Comparison of ENCODE assay signal across 29 cellular contexts in genomic region chr1:63135801-63136200, GRCh38.
"Had no signal": no experiment of that assay in that cellular context is flagged by ENCODE, and none has a peak within 500 bp of the region (broad histone marks: within the 10 kb centered on the region; RNA-seq: fewer than 3 reads in every experiment).

No MANE protein-coding gene starts in this region.

- H3K36me3 ChIP-seq: SJSA1 had no signal

- ATAC-seq: activated CD4-positive, alpha-beta T cell treated with anti-CD3 and anti-CD28 coated beads for 36 hours; activated CD4-positive, CD25-positive, alpha-beta regulatory T cell treated with anti-CD3 and anti-CD28 coated beads, Interleukin-2, amount 50 U/mL, for 24 hours; activated naive CD4-positive, alpha-beta T cell treated with anti-CD3 and anti-CD28 coated beads, Interleukin-2, amount 50 U/mL, for 72 hours; activated T-cell treated with anti-CD3 and anti-CD28 coated beads, Interleukin-2, amount 50 U/mL, for 4 hours; Panc1; WTC11 had no signal

- H3K9ac ChIP-seq: SK-N-SH had no signal

- H3K4me1 ChIP-seq: SJSA1 had no signal

- H3K4me3 ChIP-seq: SJSA1 had no signal

- H3K9me3 Mint-ChIP-seq: activated CD4-positive, alpha-beta T cell treated with anti-CD3 and anti-CD28 coated beads, Interleukin-2, amount 10 ng/mL, durations not matched to agents 7 days and 5 days; activated naive CD4-positive, alpha-beta T cell treated with anti-CD3 and anti-CD28 coated beads for 36 hours; activated naive CD4-positive, alpha-beta T cell treated with anti-CD3 and anti-CD28 coated beads, Interleukin-2, amount 50 U/mL, for 72 hours; activated T-cell treated with anti-CD3 and anti-CD28 coated beads, Interleukin-2, amount 50 U/mL, for 4 hours; activated T-helper 1 cell treated with anti-CD3 and anti-CD28 coated beads, Interleukin-12 subunit alpha, Interleukin-12 subunit beta, Interleukin-2, Interleukin-4 antibody, amounts not matched to agents 30 ng/mL and 10 ng/mL and 1 ng/mL, durations not matched to agents 14 hours and 24 hours and 36 hours; T-helper 1 cell treated with Interleukin-12 subunit alpha and Interleukin-12 subunit beta and Interleukin-4 antibody, amounts not matched to agents 30 μg/mL and 1 μg/mL, for 36 hours; T-helper 2 cell treated with Interferon-gamma antibody and Interleukin-4, amounts not matched to agents 5 μg/mL and 100 μg/mL, for 36 hours; WTC11 had no signal

- H3K4me2 ChIP-seq: SK-N-SH had no signal

- H3K27ac Mint-ChIP-seq: activated CD4-positive, alpha-beta T cell treated with anti-CD3 and anti-CD28 coated beads for 36 hours; activated CD4-positive, alpha-beta T cell treated with anti-CD3 and anti-CD28 coated beads, Interleukin-2, amount 10 ng/mL, durations not matched to agents 7 days and 5 days; activated naive CD4-positive, alpha-beta T cell treated with anti-CD3 and anti-CD28 coated beads for 36 hours; activated naive CD4-positive, alpha-beta T cell treated with anti-CD3 and anti-CD28 coated beads, Interleukin-2, amount 50 U/mL, for 72 hours; activated T-helper 1 cell treated with anti-CD3 and anti-CD28 coated beads, Interleukin-12 subunit alpha, Interleukin-12 subunit beta, Interleukin-2, Interleukin-4 antibody, amounts not matched to agents 30 ng/mL and 10 ng/mL and 1 ng/mL, durations not matched to agents 14 hours and 24 hours and 36 hours; brain; T-helper 1 cell treated with Interleukin-12 subunit alpha and Interleukin-12 subunit beta and Interleukin-4 antibody, amounts not matched to agents 30 μg/mL and 1 μg/mL, for 36 hours; T-helper 2 cell treated with Interferon-gamma antibody and Interleukin-4, amounts not matched to agents 5 μg/mL and 100 μg/mL, for 36 hours; WTC11 had no signal

- H3K4me3 Mint-ChIP-seq: activated CD4-positive, alpha-beta T cell treated with anti-CD3 and anti-CD28 coated beads for 36 hours; activated CD4-positive, alpha-beta T cell treated with anti-CD3 and anti-CD28 coated beads, Interleukin-2, amount 10 ng/mL, durations not matched to agents 7 days and 5 days; activated naive CD4-positive, alpha-beta T cell treated with anti-CD3 and anti-CD28 coated beads for 36 hours; activated T-cell treated with anti-CD3 and anti-CD28 coated beads, Interleukin-2, amount 50 U/mL, for 4 hours; activated T-helper 1 cell treated with anti-CD3 and anti-CD28 coated beads, Interleukin-12 subunit alpha, Interleukin-12 subunit beta, Interleukin-2, Interleukin-4 antibody, amounts not matched to agents 30 ng/mL and 10 ng/mL and 1 ng/mL, durations not matched to agents 14 hours and 24 hours and 36 hours; brain; T-helper 1 cell treated with Interleukin-12 subunit alpha and Interleukin-12 subunit beta and Interleukin-4 antibody, amounts not matched to agents 30 μg/mL and 1 μg/mL, for 36 hours; T-helper 2 cell treated with Interferon-gamma antibody and Interleukin-4, amounts not matched to agents 5 μg/mL and 100 μg/mL, for 36 hours; WTC11 had no signal

- H3K36me3 Mint-ChIP-seq: activated naive CD4-positive, alpha-beta T cell treated with anti-CD3 and anti-CD28 coated beads, Interleukin-2, amount 50 U/mL, for 72 hours; brain; WTC11 had no signal

- H3K4me1 Mint-ChIP-seq: activated CD4-positive, alpha-beta T cell treated with anti-CD3 and anti-CD28 coated beads for 36 hours; activated CD4-positive, alpha-beta T cell treated with anti-CD3 and anti-CD28 coated beads, Interleukin-2, amount 10 ng/mL, durations not matched to agents 7 days and 5 days; WTC11 had no signal

- H3K27ac ChIP-seq: SJSA1 had no signal

- H3K9me3 ChIP-seq: SJSA1, SK-N-SH had no signal

- DNase-seq: activated CD4-positive, alpha-beta T cell treated with anti-CD3 and anti-CD28 coated beads for 36 hours; activated CD4-positive, alpha-beta T cell treated with anti-CD3 and anti-CD28 coated beads, Interleukin-2, amount 10 ng/mL, durations not matched to agents 7 days and 5 days; activated CD4-positive, alpha-beta T cell treated with anti-CD3 and anti-CD28 coated beads, Interleukin-2, amount 50 U/mL, for 48 hours; activated CD8-positive, alpha-beta memory T cell treated with anti-CD3 and anti-CD28 coated beads, Interleukin-2, amount 50 U/mL, for 4 hours; activated gamma-delta T cell treated with Interleukin-2 at 50 U/mL for 16 hours; activated naive CD4-positive, alpha-beta T cell treated with anti-CD3 and anti-CD28 coated beads for 36 hours; activated T-cell treated with anti-CD3 and anti-CD28 coated beads for 4 hours; activated T-cell treated with anti-CD3 and anti-CD28 coated beads, Interleukin-2, amount 50 U/mL, for 4 hours; Karpas-422; KBM-7; NCI-H1105; NCI-H1417 treated with DMSO at 0.1 percent for 48 hours; NCI-H187 treated with DMSO at 0.1 percent for 48 hours; NCI-H2081; NCI-H226; NCI-H446 treated with DMSO at 0.1 percent for 48 hours; NCI-H524; NCI-H69; SHP77 treated with DMSO at 0.1 percent for 48 hours; SK-N-SH had no signal
